9 cellular contexts compared by ENCODE assay signal in the genomic region with DNA sequence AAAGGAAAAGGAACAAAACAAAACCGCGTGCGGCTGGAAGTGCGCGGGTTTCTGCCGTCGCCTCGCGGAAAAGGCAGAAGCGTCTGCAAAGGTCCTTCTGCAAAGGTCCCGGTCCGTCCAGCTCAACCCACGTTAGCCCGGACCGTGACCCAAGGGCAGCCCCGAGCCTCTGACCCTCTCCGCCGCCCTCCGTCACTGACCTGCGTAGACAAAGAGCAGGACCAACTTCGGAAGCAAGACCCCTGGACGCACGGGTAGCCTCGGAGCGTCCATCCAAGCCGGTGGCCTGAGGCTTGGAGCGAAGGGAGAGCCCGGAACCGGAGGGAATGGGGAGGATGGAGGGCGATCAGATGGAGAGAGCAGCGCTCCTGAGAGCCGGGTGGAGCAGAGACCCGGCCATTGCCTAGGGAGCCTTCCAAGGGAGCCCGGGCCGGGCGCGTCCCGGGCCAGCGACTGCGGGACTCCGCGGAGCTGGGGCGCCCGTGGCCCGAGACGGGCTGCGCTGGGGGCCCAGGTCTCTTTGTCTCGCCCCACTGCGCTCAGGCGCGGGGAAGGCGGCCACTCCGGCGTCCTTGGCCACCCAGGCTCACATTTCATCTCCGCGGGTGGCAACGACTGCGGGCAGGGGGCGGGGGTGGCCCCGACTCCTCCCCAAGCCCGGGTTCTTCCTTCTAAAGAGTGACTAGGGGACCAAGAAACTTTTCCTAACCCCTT. TPM values are rescaled to one million over a fixed set of nuclear protein-coding genes. Genes with fewer than 3 reads are reported as not detected.
A peak's percentile ranks its signal among the peaks of the same experiment; 100 is the strongest.
DNase-seq lines count a peak whose midpoint lies in the region; ATAC-seq and TF ChIP-seq lines count a peak whose summit lies in the region.
"Had no signal": no experiment of that assay in that cellular context is flagged by ENCODE, and none has a peak within 500 bp of the region (broad histone marks: within the 10 kb centered on the region; RNA-seq: fewer than 3 reads in every experiment).

A gene (minus strand): TSS at position 619 of the 714 bp plus-strand sequence. CDS start 346 bp downstream, at position 273.

- H3K36me3 ChIP-seq in NT2/D1 (ENCODE audit: insufficient read depth, insufficient read length, low read length), result no peaks in the 10 kb centered on the region
- H3K36me3 ChIP-seq in mesenchymal stem cell (ENCODE audit: control insufficient read depth in 1 of 2, insufficient read depth in 2 of 2, low read depth in 1 of 2, low read length in 2 of 2), result no peaks in the 10 kb centered on the region
- no peaks in the 10 kb centered on the region for H3K36me3 ChIP-seq in thoracic aorta

- peak within 1 kb of the TSS in 1 of 2 experiments; percentile 58 for H3K18ac ChIP-seq in mesenchymal stem cell (ENCODE audit: low read depth in 1 of 2, low read length in 2 of 2)

- no peak for ATAC-seq in thoracic aorta (ENCODE audit: insufficient number of reproducible peaks, low FRiP score, low read depth)
- ATAC-seq in HG03135 (IDR thresholded peaks at IDR 0.05; ENCODE audit: unreplicated experiment), result no peak

- H4K8ac ChIP-seq in mesenchymal stem cell (ENCODE audit: low read length), result peak within 1 kb of the TSS; percentile 35

- no peak within 1 kb of the TSS for H2AK5ac ChIP-seq in mesenchymal stem cell (ENCODE audit: low read length, severe bottlenecking)

- H2BK5ac ChIP-seq in mesenchymal stem cell (ENCODE audit: low read depth, low read length, poor library complexity, severe bottlenecking), result no peak within 1 kb of the TSS

- H3K27me3 ChIP-seq in NT2/D1 (ENCODE audit: insufficient read depth, insufficient read length) (peaks cover 5% of the 10 kb centered on the region), mesenchymal stem cell (ENCODE audit: control insufficient read depth in 1 of 2, insufficient read depth in 1 of 2, low read length in 2 of 2) (peaks cover 0 to 36% of the 10 kb centered on the region in 2 experiments), thoracic aorta (replicated peaks; ENCODE audit: insufficient read depth) (no peaks in the 10 kb centered on the region)

- no peak for TF ChIP-seq CTCF in thoracic aorta (IDR thresholded peaks at IDR 0.05)

- H2BK15ac ChIP-seq in mesenchymal stem cell (ENCODE audit: low read depth, poor library complexity, severe bottlenecking), result no peak within 1 kb of the TSS

- H3K4ac ChIP-seq in mesenchymal stem cell (ENCODE audit: low read depth in 1 of 2, low read length in 2 of 2), result no peak within 1 kb of the TSS

- H3K9ac ChIP-seq in NT2/D1 (ENCODE audit: insufficient read length, low read depth), result peak within 1 kb of the TSS; percentile 94
- H3K9ac ChIP-seq in mesenchymal stem cell (ENCODE audit: low read length), result peak within 1 kb of the TSS; percentile 53

- peak within 1 kb of the TSS; percentile 99 for H3K4me2 ChIP-seq in mesenchymal stem cell (ENCODE audit: low read length, poor library complexity, severe bottlenecking)

- peak within 1 kb of the TSS; percentile 43 for H4K91ac ChIP-seq in mesenchymal stem cell (ENCODE audit: low read length)

- H3K4me3 ChIP-seq in NT2/D1 (ENCODE audit: insufficient read length, low read depth), result peak within 1 kb of the TSS; percentile 86
- peak within 1 kb of the TSS; percentile 73 to 76 for H3K4me3 ChIP-seq in mesenchymal stem cell (ENCODE audit: insufficient read depth in 1 of 2, low read depth in 1 of 2, low read length in 2 of 2)
- peak within 1 kb of the TSS; percentile 69 for H3K4me3 ChIP-seq in thoracic aorta

- H3K4me1 ChIP-seq in NT2/D1 (ENCODE audit: insufficient read depth, insufficient read length) (no peaks in the 10 kb centered on the region), mesenchymal stem cell (ENCODE audit: control insufficient read depth, insufficient read depth, low read depth, low read length) (peaks cover 6% of the 10 kb centered on the region), thoracic aorta (ENCODE audit: control insufficient read depth in 1 of 2, low read depth in 2 of 2) (no peaks in the 10 kb centered on the region)

- no peak within 1 kb of the TSS for H2BK12ac ChIP-seq in mesenchymal stem cell (ENCODE audit: low read length in 2 of 2)

- H3K27ac ChIP-seq in mesenchymal stem cell (ENCODE audit: low read length, poor library complexity, severe bottlenecking) (no peak within 1 kb of the TSS), thoracic aorta (no peak within 1 kb of the TSS)

- in situ Hi-C loops in endometrial microvascular endothelial cells (cut with HindIII; ENCODE audit: inconsistent ontology term, low pct_unique_long_range_greater_than_20kb, low sequenced_read_pairs), result no loop called here

- no peaks in the 10 kb centered on the region for H3K79me1 ChIP-seq in mesenchymal stem cell (replicated peaks; ENCODE audit: low read length, poor library complexity, severe bottlenecking)

- DNase-seq in NT2/D1 (ENCODE audit: low read depth, low spot score) (peak; percentile 57), mesenchymal stem cell (peak; percentile 28), thoracic aorta (ENCODE audit: low spot score) (no peak), NCI-H510A (lab: John Stamatoyannopoulos, UW) (no peak), COLO829 (ENCODE audit: low spot score) (no peak)
- DNase-seq: activated T-cell treated with anti-CD3 and anti-CD28 coated beads, Interleukin-2, amount 50 U/mL, for 24 hours; NCI-H2029 had no signal

- H3K23ac ChIP-seq in mesenchymal stem cell (ENCODE audit: low read length in 2 of 2), result peak within 1 kb of the TSS in 1 of 2 experiments; percentile 98

- peak within 1 kb of the TSS; percentile 87 for H2AFZ ChIP-seq in mesenchymal stem cell (ENCODE audit: low read depth, low read length)

- under 1% methylated on average over 61 of the region's 61 CpGs for WGBS in mesenchymal stem cell

- H3K9me3 ChIP-seq in NT2/D1 (ENCODE audit: insufficient read depth, low read length) (peaks cover 6% of the 10 kb centered on the region; the same call in 1 of the 2 replicates), mesenchymal stem cell (ENCODE audit: control insufficient read depth, low read length) (peaks cover 20% of the 10 kb centered on the region), thoracic aorta (peaks cover 4% of the 10 kb centered on the region)

- H3K14ac ChIP-seq in mesenchymal stem cell (ENCODE audit: low read length in 2 of 2), result peak within 1 kb of the TSS in 1 of 2 experiments; percentile 64

- peak within 1 kb of the TSS; percentile 38 for H2BK120ac ChIP-seq in mesenchymal stem cell (ENCODE audit: low read depth, low read length)

RNA-seq across cellular contexts. Expression of the gene that starts here (rescaled TPM):
- total RNA-seq in endometrial microvascular endothelial cells (ENCODE audit: inconsistent ontology term), result 47.0 TPM
- 0.47 TPM for polyA plus RNA-seq in mesenchymal stem cell (2013, experiment 1 of 2)
- 0.45 TPM for polyA plus RNA-seq in mesenchymal stem cell (2013, experiment 2 of 2)
- total RNA-seq in thoracic aorta, result 10 to 100 TPM in 1 of 2 donors, 1 to 10 TPM in 1; 6.6 to 15.8 TPM

Comparison
In these comparisons a context has a peak if more than half of its experiments do, and no peak if none do; other contexts are left out.
1. DNase-seq: peak in NT2/D1 (single experiment) and mesenchymal stem cell (single experiment); none in thoracic aorta (single experiment), NCI-H510A (single experiment) and COLO829 (single experiment).
2. Peak in every context shown above with its lines, with median percentiles within 50 percentile points of each other: H3K4me3 ChIP-seq.